ENCODE assay signal across 22 cellular contexts in the genomic region with DNA sequence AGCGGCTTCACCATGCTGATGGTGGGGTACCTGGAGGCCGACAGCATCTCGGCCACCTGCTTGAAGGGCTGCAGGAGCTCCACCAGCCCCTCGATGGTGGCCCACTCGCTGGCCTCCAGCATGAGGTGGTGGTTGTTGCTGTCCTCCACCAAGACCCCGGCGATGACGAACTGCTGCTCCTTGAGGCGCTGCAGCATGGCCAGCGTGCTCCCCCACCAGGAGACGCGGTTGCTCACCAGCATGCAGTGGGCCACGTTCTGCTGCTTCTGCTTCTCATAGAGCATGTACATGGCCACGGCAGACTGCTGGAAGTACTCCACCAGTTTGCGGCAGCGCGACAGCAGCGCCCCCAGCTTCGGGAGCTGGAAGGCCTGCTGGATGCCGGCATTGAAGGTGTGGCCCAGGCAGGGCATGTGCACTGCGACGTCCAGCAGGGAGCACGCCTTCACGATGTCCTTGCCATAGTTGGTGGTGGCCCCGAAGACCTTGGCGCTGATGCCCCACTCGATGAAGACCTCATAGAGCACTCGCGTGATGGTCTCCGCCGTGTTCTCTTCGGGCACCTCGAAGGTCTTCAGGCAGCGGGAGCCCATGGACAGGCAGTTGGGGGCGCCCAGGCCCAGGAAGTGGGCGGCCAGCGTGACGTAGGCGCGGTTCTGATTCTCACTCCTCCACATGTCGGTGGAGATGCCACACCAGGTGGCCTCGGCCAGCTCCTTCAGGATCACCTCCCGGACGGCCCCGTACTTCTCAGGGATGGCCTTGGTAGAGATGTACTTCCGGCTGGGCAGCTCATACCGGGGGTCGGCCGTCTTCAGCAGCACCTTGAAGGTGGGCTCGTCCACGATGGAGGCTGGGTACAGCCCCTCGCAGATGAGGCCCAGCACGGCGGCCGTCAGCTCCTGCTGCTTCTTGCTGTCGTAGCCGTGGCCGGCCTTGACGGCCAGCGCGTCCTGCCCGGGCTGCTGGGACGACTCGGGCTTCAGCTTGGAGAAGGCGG. TPM values are rescaled to one million over a fixed set of nuclear protein-coding genes. Genes with fewer than 3 reads are reported as not detected.
DNase-seq lines count a peak whose midpoint lies in the region; ATAC-seq, FAIRE-seq and TF ChIP-seq lines count a peak whose summit lies in the region.
"Had no signal": no experiment of that assay in that cellular context is flagged by ENCODE, and none has a peak within 500 bp of the region (broad histone marks: within the 10 kb centered on the region; RNA-seq: fewer than 3 reads in every experiment).

No MANE protein-coding gene starts in this region.

- H3K36me3 ChIP-seq in IMR-90 (ENCODE audit: control insufficient read depth, insufficient read depth, low read length): peaks cover 51% of the 10 kb centered on the region
- H3K36me3 ChIP-seq in endodermal cell (ENCODE audit: control insufficient read depth, insufficient read depth, low read length): peaks cover 43% of the 10 kb centered on the region
- H3K36me3 ChIP-seq in neuronal stem cell (replicated peaks in 1 of 2; ENCODE audit: control insufficient read depth in 2 of 2, insufficient read depth in 2 of 2, low read length in 2 of 2): peaks cover 30 to 93% of the 10 kb centered on the region in 2 donors

- H2BK12ac ChIP-seq in neuronal stem cell (ENCODE audit: low read length): no peak overlapping the region

- peaks cover 5% of the 10 kb centered on the region; the same call in 1 of the 2 replicates for H3K4me1 ChIP-seq in IMR-90 (ENCODE audit: control insufficient read depth, insufficient read depth, low read length)
- H3K4me1 ChIP-seq in endodermal cell (ENCODE audit: control insufficient read depth, insufficient read depth, low read length): no peaks in the 10 kb centered on the region
- peaks cover 0 to 9% of the 10 kb centered on the region in 2 donors for H3K4me1 ChIP-seq in neuronal stem cell (ENCODE audit: control insufficient read depth in 2 of 2, insufficient read depth in 1 of 2, low read depth in 1 of 2, low read length in 2 of 2)
- H3K4me1 ChIP-seq: BE2C, Peyer's patch, SJSA1 had no signal

- WGBS in IMR-90 (ENCODE audit: extremely low coverage in 2 of 2, insufficient read length in 1 of 2), 2 experiments: 98% methylated on average over 36 of the region's 65 CpGs; no CpG with 5 or more reads in 1 of the 2 experiments
- WGBS in endodermal cell (ENCODE audit: insufficient coverage in 1 of 2, insufficient read length in 1 of 2), 2 experiments: 95% methylated on average over 63 to 65 of the region's 65 CpGs
- no CpG with 5 or more reads among the region's 65 CpGs for WGBS in neuronal stem cell (ENCODE audit: extremely low coverage in 2 of 2, insufficient read length in 2 of 2, insufficient replicate concordance in 1 of 2), 2 donors

- no peak overlapping the region for H3K27ac ChIP-seq in IMR-90 (ENCODE audit: insufficient read depth, low read length)
- H3K27ac ChIP-seq in endodermal cell (ENCODE audit: low read depth, low read length): no peak overlapping the region
- H3K27ac ChIP-seq in neuronal stem cell (replicated peaks; ENCODE audit: low read length): no peak overlapping the region
- H3K27ac ChIP-seq: Peyer's patch, SJSA1 had no signal

- no peaks in the 10 kb centered on the region for H3K27me3 ChIP-seq in IMR-90 (ENCODE audit: control insufficient read depth, insufficient read depth, low read length)
- H3K27me3 ChIP-seq in endodermal cell (ENCODE audit: control insufficient read depth, insufficient read depth, low read length, poor library complexity, severe bottlenecking): no peaks in the 10 kb centered on the region
- no peaks in the 10 kb centered on the region for H3K27me3 ChIP-seq in neuronal stem cell (ENCODE audit: control insufficient read depth in 3 of 3, insufficient read depth in 3 of 3, low read depth in 1 of 3, low read length in 3 of 3)
- H3K27me3 ChIP-seq: BE2C, Peyer's patch, SJSA1 had no signal

- no peak overlapping the region for H3K56ac ChIP-seq in IMR-90 (ENCODE audit: extremely low read depth, insufficient read depth, low read length)

- in situ Hi-C loops in IMR-90 (cut with MboI; ENCODE audit: low sequenced_read_pairs): no loop called here

- H2AK9ac ChIP-seq in IMR-90 (replicated peaks; ENCODE audit: low read depth, low read length, poor library complexity): peak overlapping the region; percentile 57

- peaks cover 3% of the 10 kb centered on the region; the same call in 1 of the 2 replicates for H3K9me1 ChIP-seq in IMR-90 (ENCODE audit: insufficient read depth, low read length)

- H2BK120ac ChIP-seq in IMR-90 (ENCODE audit: low read depth, low read length) (no peak overlapping the region), neuronal stem cell (ENCODE audit: low read depth, low read length) (no peak overlapping the region)

- POLR2A ChIA-PET in IMR-90 (lab: Charles Lee; ENCODE audit: unreplicated experiment): no interaction called here

- H2BK15ac ChIP-seq in IMR-90 (ENCODE audit: low read depth, low read length) (no peak overlapping the region), neuronal stem cell (ENCODE audit: low read length) (no peak overlapping the region)

- H3K14ac ChIP-seq in IMR-90 (replicated peaks; ENCODE audit: low read depth, low read length) (no peak overlapping the region), neuronal stem cell (ENCODE audit: low read length) (peak overlapping the region; percentile 56)

- H2AFZ ChIP-seq in IMR-90 (replicated peaks; ENCODE audit: low read length, poor library complexity) (no peak overlapping the region), neuronal stem cell (ENCODE audit: low read length) (no peak overlapping the region)

- no peaks in the 10 kb centered on the region for H3K27me3 Mint-ChIP-seq in endodermal cell (ENCODE audit: insufficient read depth)
- H3K27me3 Mint-ChIP-seq: CD4-positive, alpha-beta T cell had no signal

- CTCF ChIA-PET in IMR-90 (lab: Yijun Ruan, JAX): no interaction called here

- TF ChIP-seq POLR2A in GM12891 (IDR thresholded peaks at IDR 0.05; ENCODE audit: low read depth, low read length): 0 out of 2 replicates have a peak, but pooled peaks have one; percentile 19
- TF ChIP-seq POLR2A in IMR-90 (IDR thresholded peaks at IDR 0.05; ENCODE audit: low read depth, low read length): no peak

- intact Hi-C loops in IMR-90 (cut with micrococcal nuclease): loop anchor here (10.0 kb wide), 1 partner anchor 835 kb away; no protein-coding TSS in a partner anchor

- no peak for FAIRE-seq in GM12891 (lab: Jason Lieb, UNC)
- FAIRE-seq: A204.1 had no signal

- no peaks in the 10 kb centered on the region for H3K9me3 ChIP-seq in IMR-90 (ENCODE audit: control insufficient read depth, insufficient read depth, low read length)
- no peaks in the 10 kb centered on the region for H3K9me3 ChIP-seq in endodermal cell (ENCODE audit: control insufficient read depth, low read length)
- H3K9me3 ChIP-seq in neuronal stem cell (replicated peaks in 1 of 2; ENCODE audit: control insufficient read depth in 2 of 2, insufficient read depth in 1 of 2, low read depth in 1 of 2, low read length in 2 of 2): peaks cover 0 to 3% of the 10 kb centered on the region in 2 donors
- H3K9me3 ChIP-seq: BE2C, Peyer's patch, SJSA1 had no signal

- no TSS peak for BruUV-seq in IMR-90 (replicated peaks; lab: Mats Ljungman, UMichigan)

- H4K91ac ChIP-seq in IMR-90 (ENCODE audit: insufficient read depth, low read depth, low read length) (no peak overlapping the region), neuronal stem cell (ENCODE audit: low read depth, low read length, poor library complexity) (no peak overlapping the region)

- peaks cover 22% of the 10 kb centered on the region for H3K4me1 Mint-ChIP-seq in endodermal cell

- H3K4me3 Mint-ChIP-seq in endodermal cell: no peak overlapping the region
- H3K4me3 Mint-ChIP-seq: CD4-positive, alpha-beta T cell had no signal

- H3K9me3 Mint-ChIP-seq in endodermal cell: no peaks in the 10 kb centered on the region
- H3K9me3 Mint-ChIP-seq: CD4-positive, alpha-beta T cell; H9 had no signal

- H3K4me2 ChIP-seq in IMR-90 (ENCODE audit: low read depth, low read length): no peak overlapping the region
- no peak overlapping the region for H3K4me2 ChIP-seq in neuronal stem cell (ENCODE audit: insufficient read depth, low read length, poor library complexity, severe bottlenecking)

- peaks cover 17% of the 10 kb centered on the region for H4K20me1 ChIP-seq in IMR-90 (ENCODE audit: insufficient read depth, low read length)

- H2AK5ac ChIP-seq in IMR-90 (ENCODE audit: low read depth, low read length): no peak overlapping the region
- no peak overlapping the region for H2AK5ac ChIP-seq in neuronal stem cell (ENCODE audit: low read depth, low read length)

- H4K8ac ChIP-seq in IMR-90 (ENCODE audit: low read depth in 2 of 2, low read length in 2 of 2) (no peak overlapping the region), neuronal stem cell (ENCODE audit: low read depth, low read length) (peak overlapping the region; percentile 6)

- H3K4me3 ChIP-seq in IMR-90 (ENCODE audit: insufficient read depth, low read depth, low read length) (no peak overlapping the region), endodermal cell (ENCODE audit: low read length) (no peak overlapping the region), neuronal stem cell (ENCODE audit: low read length in 2 of 2) (no peak overlapping the region)
- H3K4me3 ChIP-seq: Peyer's patch, SJSA1 had no signal

- DNase-seq in GM12891 (ENCODE audit: insufficient read length, low spot score) (no peak), IMR-90 (no peak), endodermal cell (peak; percentile 27), neuronal stem cell (ENCODE audit: low spot score) (no peak), T-helper 9 cell (no peak), GF-D8 (lab: John Stamatoyannopoulos, UW) (no peak)
- DNase-seq in activated CD4-positive, alpha-beta T cell treated with anti-CD3 and anti-CD28 coated beads for 4 hours: no peak
- DNase-seq: BE2C; CD4-positive, alpha-beta T cell; COR-L47; DND-41; H9; KG1; NCI-H1092; NCI-H146; NCI-H2029; NCI-H226; NCI-H524 had no signal

- TF ChIP-seq RAD21 in IMR-90 (IDR thresholded peaks at IDR 0.05; ENCODE audit: low read length): no peak

- H3K9ac ChIP-seq in IMR-90 (ENCODE audit: low read depth, low read length) (no peak overlapping the region), endodermal cell (ENCODE audit: extremely low read depth, low read length, poor library complexity, severe bottlenecking) (no peak overlapping the region), neuronal stem cell (ENCODE audit: low read depth, low read length, poor library complexity) (no peak overlapping the region)

- peaks cover 61% of the 10 kb centered on the region for H3K36me3 Mint-ChIP-seq in endodermal cell (ENCODE audit: low read depth)

- ATAC-seq in IMR-90 (ENCODE audit: low read depth) (no peak), GM19452 (IDR thresholded peaks at IDR 0.05; ENCODE audit: unreplicated experiment) (no peak)

- H3K18ac ChIP-seq in IMR-90 (ENCODE audit: low read depth, low read length) (no peak overlapping the region), neuronal stem cell (ENCODE audit: low read length) (peak overlapping the region; percentile 63)

- H3K79me1 ChIP-seq in IMR-90 (ENCODE audit: low read depth in 1 of 2, low read length in 2 of 2) (peaks cover 12 to 58% of the 10 kb centered on the region in 2 experiments), neuronal stem cell (ENCODE audit: low read depth, low read length) (peaks cover 13% of the 10 kb centered on the region)

- H3K23ac ChIP-seq in IMR-90 (ENCODE audit: low read depth, low read length): no peak overlapping the region
- peak overlapping the region; percentile 73 for H3K23ac ChIP-seq in neuronal stem cell (ENCODE audit: low read depth, low read length, poor library complexity)

- H3K4ac ChIP-seq in IMR-90 (ENCODE audit: low read depth, low read length) (no peak overlapping the region), neuronal stem cell (ENCODE audit: low read length) (peak overlapping the region; percentile 85)

- H2BK20ac ChIP-seq in IMR-90 (ENCODE audit: low read depth, low read length): no peak overlapping the region

- H3K27ac Mint-ChIP-seq in endodermal cell: no peak overlapping the region
- H3K27ac Mint-ChIP-seq: CD4-positive, alpha-beta T cell had no signal

- H2BK5ac ChIP-seq in IMR-90 (ENCODE audit: low read depth, low read length, poor library complexity, severe bottlenecking): no peak overlapping the region
- no peak overlapping the region for H2BK5ac ChIP-seq in neuronal stem cell (ENCODE audit: low read length)

- TF ChIP-seq CTCF in IMR-90 (conservative IDR thresholded peaks at IDR 0.05; ENCODE audit: low read depth, low read length) (no peak), endodermal cell (conservative IDR thresholded peaks at IDR 0.05) (no peak)

- no peak overlapping the region for H4K5ac ChIP-seq in IMR-90 (ENCODE audit: low read depth, low read length)

- dilution Hi-C loops in IMR-90 (cut with HindIII; ENCODE audit: low sequenced_read_pairs, unreplicated experiment): no loop called here

RNA-seq across cellular contexts. Expression of a gene that starts 11.0 kb away (rescaled TPM):
- 19.1 TPM for polyA plus RNA-seq in GM12891 (2012; ENCODE audit: low read depth, missing spikeins)
- total RNA-seq in IMR-90 (2012; rRNA removed): 26.2 and 28.3 TPM in 2 replicates
- polyA plus RNA-seq in IMR-90 (2012; rRNA removed): 38.0 and 42.7 TPM in 2 replicates
- 28.3 and 35.0 TPM in 2 replicates for polyA plus RNA-seq in IMR-90 (2012; cell fraction: cytosol; rRNA removed)
- polyA plus RNA-seq in IMR-90 (2012; cell fraction: nucleus; rRNA removed; ENCODE audit: low replicate concordance): 28.1 and 30.9 TPM in 2 replicates
- 10 to 100 TPM; 36.5 to 45.4 TPM for total RNA-seq in endodermal cell
- polyA plus RNA-seq in endodermal cell (2013, experiment 1 of 2): 43.9 TPM
- 47.7 TPM for polyA plus RNA-seq in endodermal cell (2013, experiment 2 of 2)
- 24.5 TPM for polyA plus RNA-seq in neuronal stem cell (2013, experiment 1 of 2)
- polyA plus RNA-seq in neuronal stem cell (2013, experiment 2 of 2): 24.6 TPM

RNA-seq across cellular contexts. Expression of a gene that starts 11.0 kb away (rescaled TPM):
- 26.6 TPM for polyA plus RNA-seq in GM12891 (2012; ENCODE audit: low read depth, missing spikeins)
- total RNA-seq in IMR-90 (2012; rRNA removed): 13.1 and 13.6 TPM in 2 replicates
- 21.5 and 22.4 TPM in 2 replicates for polyA plus RNA-seq in IMR-90 (2012; rRNA removed)
- 14.3 and 22.8 TPM in 2 replicates for polyA plus RNA-seq in IMR-90 (2012; cell fraction: cytosol; rRNA removed)
- polyA plus RNA-seq in IMR-90 (2012; cell fraction: nucleus; rRNA removed; ENCODE audit: low replicate concordance): 6.0 and 10.4 TPM in 2 replicates
- total RNA-seq in endodermal cell: 10 to 100 TPM; 55.8 to 71.9 TPM
- polyA plus RNA-seq in endodermal cell (2013, experiment 1 of 2): 39.2 TPM
- polyA plus RNA-seq in endodermal cell (2013, experiment 2 of 2): 41.0 TPM
- 19.2 TPM for polyA plus RNA-seq in neuronal stem cell (2013, experiment 1 of 2)
- polyA plus RNA-seq in neuronal stem cell (2013, experiment 2 of 2): 18.2 TPM
